ENCODE assay signal across 8 cellular contexts in the genomic region with DNA sequence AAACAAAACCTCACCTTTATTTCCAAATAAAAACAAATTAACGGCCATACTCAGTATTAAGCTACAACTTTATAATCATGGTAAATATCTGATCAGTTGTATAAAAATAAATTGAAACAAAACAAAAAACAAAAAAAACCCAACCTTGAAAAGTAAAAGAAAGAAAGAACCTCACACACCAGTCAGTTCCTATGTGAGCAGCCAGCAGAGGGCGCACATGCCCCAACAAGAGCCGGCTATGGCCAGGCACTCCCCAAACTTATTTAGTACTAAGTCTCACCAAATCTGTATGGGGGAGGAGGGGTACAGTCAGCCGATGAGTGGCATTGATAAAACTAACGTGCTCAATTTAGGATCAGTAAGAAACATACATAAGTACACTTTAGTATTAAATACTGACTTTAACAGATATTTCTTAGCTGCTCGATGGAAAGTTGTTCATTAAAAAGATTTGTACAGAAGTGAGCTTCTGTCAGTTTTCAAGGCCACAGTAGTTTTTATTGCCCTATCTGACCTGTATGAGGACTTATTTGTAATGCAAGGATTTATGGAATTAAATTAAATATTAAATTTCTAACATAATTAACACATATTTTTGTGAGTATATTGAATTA.
DNase-seq lines count a peak whose midpoint lies in the region; ATAC-seq, FAIRE-seq and TF ChIP-seq lines count a peak whose summit lies in the region.

No MANE protein-coding gene starts in this region.

- no peaks in the 10 kb centered on the region for H3K9me3 ChIP-seq in A673 (ENCODE audit: low read depth, low read length, poor library complexity, severe bottlenecking)
- H3K9me3 ChIP-seq in mammary epithelial cell (replicated peaks; ENCODE audit: insufficient read depth, low read length): no peaks in the 10 kb centered on the region
- no peaks in the 10 kb centered on the region for H3K9me3 ChIP-seq in kidney (ENCODE audit: control insufficient read depth in 1 of 2, low read length in 2 of 2)

- no peaks in the 10 kb centered on the region for H3K79me2 ChIP-seq in mammary epithelial cell (ENCODE audit: insufficient read depth, low read length)

- FAIRE-seq in kidney (lab: Jason Lieb, UNC): peak; percentile 93

- H3K4me3 ChIP-seq in A673 (ENCODE audit: low read depth, low read length, poor library complexity, severe bottlenecking) (no peak overlapping the region), mammary epithelial cell (replicated peaks in 1 of 3; ENCODE audit: insufficient read depth in 1 of 3, low read depth in 2 of 3, low read length in 3 of 3) (no peak overlapping the region), kidney (ENCODE audit: low read length in 2 of 2) (no peak overlapping the region)

- DNase-seq in A673 (ENCODE audit: low spot score): peak; percentile 87
- DNase-seq in NCI-H2107 (lab: John Stamatoyannopoulos, UW): peak; percentile 39
- peak; percentile 43 for DNase-seq in mammary epithelial cell
- peak; percentile 90 for DNase-seq in kidney
- DNase-seq in stimulated activated CD4-positive, alpha-beta T cell treated with anti-CD3 and anti-CD28 coated beads, Interleukin-2, amount 100 ng/mL, for 24 hours: peak; percentile 76 to 81

- CTCF ChIA-PET in A673 (lab: Charles Lee): interaction anchor here (1.0 kb wide), 2 partner anchors 31 to 366 kb away, joined by 4 to 7 read pairs; no protein-coding TSS in a partner anchor
- CTCF ChIA-PET in mammary epithelial cell (lab: Charles Lee; ENCODE audit: low non-redundant PET): interaction anchor here (0.6 to 1.1 kb wide), 2 partner anchors 323 to 367 kb away, joined by 3 to 4 read pairs; no protein-coding TSS in a partner anchor

- H3K9ac ChIP-seq in mammary epithelial cell (ENCODE audit: insufficient read depth, low read length): no peak overlapping the region
- no peak overlapping the region for H3K9ac ChIP-seq in kidney (ENCODE audit: low read length in 2 of 2)

- dilution Hi-C loops in mammary epithelial cell (cut with HindIII; ENCODE audit: low sequenced_read_pairs): no loop called here

- H3K36me3 ChIP-seq in A673 (ENCODE audit: insufficient read depth, low read length, poor library complexity, severe bottlenecking) (no peaks in the 10 kb centered on the region), mammary epithelial cell (ENCODE audit: insufficient read depth, low read length) (no peaks in the 10 kb centered on the region), kidney (ENCODE audit: control insufficient read depth in 1 of 2, insufficient read depth in 2 of 2, low read length in 2 of 2) (no peaks in the 10 kb centered on the region)

- POLR2A ChIA-PET in A673 (lab: Charles Lee; ENCODE audit: low non-redundant PET): no interaction called here

- H4K20me1 ChIP-seq in mammary epithelial cell (ENCODE audit: insufficient read depth, low read length): no peaks in the 10 kb centered on the region

- no peak overlapping the region for H3K27ac ChIP-seq in A673 (ENCODE audit: low read depth, low read length, poor library complexity, severe bottlenecking)
- H3K27ac ChIP-seq in VCaP: no peak overlapping the region
- H3K27ac ChIP-seq in mammary epithelial cell (ENCODE audit: insufficient read depth, low read depth, low read length): no peak overlapping the region
- no peak overlapping the region for H3K27ac ChIP-seq in kidney (ENCODE audit: low read depth in 2 of 2, low read length in 2 of 2)

- intact Hi-C loops in A673 (cut with micrococcal nuclease; ENCODE audit: unreplicated experiment): loop anchor here (1.0 to 2.0 kb wide), 2 partner anchors 173 to 366 kb away; partner anchors contain the start of gene TCF4
- intact Hi-C loops in mammary epithelial cell (cut with micrococcal nuclease): loop anchor here (1.0 to 2.0 kb wide), 5 partner anchors 73 to 446 kb away; partner anchors contain the start of gene TCF4
- intact Hi-C loops in kidney (cut with DNase I): loop anchor here (5.0 kb wide), 1 partner anchor 172 kb away; the partner anchor contains the start of gene TCF4

- H3K27me3 ChIP-seq in A673 (replicated peaks; ENCODE audit: insufficient read depth, low read depth, low read length, poor library complexity) (no peaks in the 10 kb centered on the region), mammary epithelial cell (ENCODE audit: insufficient read depth, low read length) (no peaks in the 10 kb centered on the region)

- H2AFZ ChIP-seq in mammary epithelial cell (ENCODE audit: low read depth, low read length): no peak overlapping the region

- BruUV-seq in A673 (replicated peaks; lab: Mats Ljungman, UMichigan): no TSS peak
- no TSS peak for BruUV-seq in mammary epithelial cell (replicated peaks; lab: Mats Ljungman, UMichigan)

- ATAC-seq in GM18508 (IDR thresholded peaks at IDR 0.05; ENCODE audit: insufficient read depth, unreplicated experiment): peak; percentile 55
- peak; percentile 68 for ATAC-seq in HG03060 (IDR thresholded peaks at IDR 0.05; ENCODE audit: low read depth, unreplicated experiment)

- 17% methylated on average over 6 of the region's 6 CpGs for WGBS in mammary epithelial cell (ENCODE audit: low coverage, missing lambda C conversion rate)

- in situ Hi-C loops in mammary epithelial cell (cut with MboI; ENCODE audit: low sequenced_read_pairs in 2 of 2): loop anchor here (10.0 to 25.0 kb wide), 3 partner anchors 369 to 439 kb away; no protein-coding TSS in a partner anchor

- TF ChIP-seq CTCF in A673 (conservative IDR thresholded peaks at IDR 0.05; ENCODE audit: low read depth, low read length): peak; percentile 99
- peak; percentile 93 for TF ChIP-seq CTCF in VCaP (conservative IDR thresholded peaks at IDR 0.05)
- peak; percentile 85 to 90 for TF ChIP-seq CTCF in mammary epithelial cell (conservative IDR thresholded peaks at IDR 0.05 in 1 of 2, IDR thresholded peaks at IDR 0.05 in 1 of 2; ENCODE audit: extremely low read depth in 1 of 2, insufficient read depth in 1 of 2, low read depth in 1 of 2, low read length in 2 of 2)
- peak; percentile 72 for TF ChIP-seq CTCF in kidney (IDR thresholded peaks at IDR 0.05; ENCODE audit: borderline replicate concordance, extremely low read depth, insufficient read depth)

- H3K4me1 ChIP-seq in A673 (ENCODE audit: insufficient read depth, low read length, poor library complexity, severe bottlenecking): peaks cover 72% of the 10 kb centered on the region
- no peaks in the 10 kb centered on the region for H3K4me1 ChIP-seq in mammary epithelial cell (ENCODE audit: insufficient read depth, low read length)
- H3K4me1 ChIP-seq in kidney (ENCODE audit: control insufficient read depth in 1 of 2, insufficient read depth in 1 of 2, low read depth in 1 of 2, low read length in 2 of 2): no peaks in the 10 kb centered on the region

- no peak overlapping the region for H3K4me2 ChIP-seq in mammary epithelial cell (ENCODE audit: insufficient read depth, low read depth, low read length)

Comparison
In these comparisons a context has a peak if more than half of its experiments do, and no peak if none do; other contexts are left out.
1. DNase-seq: peak in every context shown above with its lines; median percentile 90 in kidney; 87 in A673; 78 in stimulated activated CD4-positive, alpha-beta T cell treated with anti-CD3 and anti-CD28 coated beads, Interleukin-2, amount 100 ng/mL, for 24 hours; 43 in mammary epithelial cell; 39 in NCI-H2107.